In genomic region chr9:105172393-105172792, GRCh38 we compare ENCODE assay signal across 26 cellular contexts.
DNase-seq lines count a peak whose midpoint lies in the region; ATAC-seq and TF ChIP-seq lines count a peak whose summit lies in the region.
"Had no signal": no experiment of that assay in that cellular context is flagged by ENCODE, and none has a peak within 500 bp of the region (broad histone marks: within the 10 kb centered on the region; RNA-seq: fewer than 3 reads in every experiment).

No MANE protein-coding gene starts in this region.

- WGBS in right lobe of liver (ENCODE audit: insufficient coverage, low coverage, low lambda C conversion rate, missing lambda C conversion rate) = 43% methylated on average over 5 of the region's 5 CpGs

- H3K27ac ChIP-seq in GM23338 (ENCODE audit: low read depth) (no peak overlapping the region), right lobe of liver (no peak overlapping the region), upper lobe of right lung (no peak overlapping the region)
- H3K27ac ChIP-seq: BLaER1 had no signal

- in situ Hi-C loops in G401 (cut with HindIII; ENCODE audit: low sequenced_read_pairs) = no loop called here

- H3K27ac Mint-ChIP-seq in GM23338 (no peak overlapping the region), nephron (peak overlapping the region in 2 of 3 experiments; percentile 32 to 52)
- H3K27ac Mint-ChIP-seq: CD4-positive, alpha-beta memory T cell; CD4-positive, CD25-positive, alpha-beta regulatory T cell had no signal

- TF ChIP-seq CTCF in GM23338 (conservative IDR thresholded peaks at IDR 0.05; ENCODE audit: low read depth in 2 of 2) (no peak), right lobe of liver (IDR thresholded peaks at IDR 0.05) (no peak), nephron (IDR thresholded peaks at IDR 0.05; ENCODE audit: unreplicated experiment in 3 of 3) (no peak), upper lobe of right lung (IDR thresholded peaks at IDR 0.05) (no peak)

- ATAC-seq in GM23338 = no peak
- peak; percentile 55 to 96 (median 86) for ATAC-seq in right lobe of liver
- ATAC-seq in upper lobe of right lung = no peak
- ATAC-seq: GM12878 had no signal

- peaks cover 21% of the 10 kb centered on the region for H3K4me1 ChIP-seq in GM23338 (ENCODE audit: insufficient read depth)
- no peaks in the 10 kb centered on the region for H3K4me1 ChIP-seq in right lobe of liver
- H3K4me1 ChIP-seq in upper lobe of right lung = no peaks in the 10 kb centered on the region
- H3K4me1 ChIP-seq: BE2C had no signal

- intact Hi-C loops in right lobe of liver (cut with DNase I) (no loop called here), upper lobe of right lung (cut with DNase I) (no loop called here)

- TF ChIP-seq POLR2A in right lobe of liver (IDR thresholded peaks at IDR 0.05) = no peak

- no peaks in the 10 kb centered on the region; the same call in 2 of the 3 replicates for H3K9me3 Mint-ChIP-seq in GM23338
- H3K9me3 Mint-ChIP-seq in nephron = no peaks in the 10 kb centered on the region
- H3K9me3 Mint-ChIP-seq: CD4-positive, alpha-beta memory T cell; CD8-positive, alpha-beta memory T cell had no signal

- 0 out of 2 replicates have a peak overlapping the region, but pooled peaks have one; percentile 9 for H3K4me2 ChIP-seq in GM23338

- H2AFZ ChIP-seq in GM23338 = peak overlapping the region; percentile 80; the same call in 1 of the 2 replicates

- H3K36me3 Mint-ChIP-seq in GM23338 (ENCODE audit: low read depth) = no peaks in the 10 kb centered on the region; the same call in 2 of the 3 replicates
- H3K36me3 Mint-ChIP-seq in nephron (ENCODE audit: low read depth) = no peaks in the 10 kb centered on the region
- H3K36me3 Mint-ChIP-seq: CD14-positive monocyte; CD4-positive, alpha-beta memory T cell; CD4-positive, CD25-positive, alpha-beta regulatory T cell had no signal

- peaks cover 3% of the 10 kb centered on the region for H3K27me3 Mint-ChIP-seq in GM23338 (ENCODE audit: insufficient read depth, low read depth, poor library complexity)
- H3K27me3 Mint-ChIP-seq in nephron (ENCODE audit: low read depth) = peaks cover 8% of the 10 kb centered on the region
- H3K27me3 Mint-ChIP-seq: CD4-positive, alpha-beta memory T cell had no signal

- H3K27me3 ChIP-seq in GM23338 (ENCODE audit: insufficient read depth) (no peaks in the 10 kb centered on the region), right lobe of liver (no peaks in the 10 kb centered on the region), upper lobe of right lung (no peaks in the 10 kb centered on the region)
- H3K27me3 ChIP-seq: BLaER1 had no signal

- no peak overlapping the region for H3K4me3 ChIP-seq in GM23338
- H3K4me3 ChIP-seq in right lobe of liver = no peak overlapping the region
- no peak overlapping the region for H3K4me3 ChIP-seq in upper lobe of right lung
- H3K4me3 ChIP-seq: BLaER1, GM12878 had no signal

- 0 out of 2 replicates have a peak, but pooled peaks cover 11% of the 10 kb centered on the region for H3K9me2 ChIP-seq in GM23338 (ENCODE audit: insufficient read depth)

- H3K36me3 ChIP-seq in GM23338 (ENCODE audit: insufficient read depth) (no peaks in the 10 kb centered on the region), right lobe of liver (no peaks in the 10 kb centered on the region), upper lobe of right lung (no peaks in the 10 kb centered on the region)
- H3K36me3 ChIP-seq: BE2C, BLaER1 had no signal

- H3K9me3 ChIP-seq in right lobe of liver = no peaks in the 10 kb centered on the region
- H3K9me3 ChIP-seq in upper lobe of right lung = no peaks in the 10 kb centered on the region
- H3K9me3 ChIP-seq: BE2C, BLaER1 had no signal

- no peaks in the 10 kb centered on the region for H4K20me1 ChIP-seq in GM23338 (replicated peaks; ENCODE audit: insufficient read depth)
- H4K20me1 ChIP-seq: BLaER1 had no signal

- DNase-seq in ELF-1 (ENCODE audit: low read depth, low spot score) = peak; percentile 8
- DNase-seq in GM23338 (ENCODE audit: low spot score) = no peak
- no peak for DNase-seq in right lobe of liver
- no peak for DNase-seq in hippocampal formation (lab: John Stamatoyannopoulos, UW)
- no peak for DNase-seq in effector CD8-positive, alpha-beta T cell (lab: John Stamatoyannopoulos, UW)
- no peak for DNase-seq in upper lobe of right lung
- no peak for DNase-seq in G401 (ENCODE audit: low spot score)
- DNase-seq: 8988T; ACHN; BE2C; C1 segment of cervical spinal cord; CD4-positive, alpha-beta memory T cell; CD4-positive, CD25-positive, alpha-beta regulatory T cell; CD8-positive, alpha-beta memory T cell; COR-L47; DMS 273 treated with DMSO at 0.1 percent for 48 hours; DMS153; DMS53; DMS79; DND-41; EL; GDM1 had no signal

- no peaks in the 10 kb centered on the region for H3K79me2 ChIP-seq in GM23338 (replicated peaks; ENCODE audit: insufficient read depth)

- peaks cover 35% of the 10 kb centered on the region for H3K4me1 Mint-ChIP-seq in GM23338
- H3K4me1 Mint-ChIP-seq in nephron = peaks cover 42% of the 10 kb centered on the region
- H3K4me1 Mint-ChIP-seq: CD4-positive, alpha-beta memory T cell; CD4-positive, CD25-positive, alpha-beta regulatory T cell; CD8-positive, alpha-beta memory T cell had no signal

- H3F3A ChIP-seq in GM23338 (replicated peaks; ENCODE audit: low read depth) = no peaks in the 10 kb centered on the region

- H3K4me3 Mint-ChIP-seq in GM23338 = no peak overlapping the region
- no peak overlapping the region for H3K4me3 Mint-ChIP-seq in nephron
- H3K4me3 Mint-ChIP-seq: CD14-positive monocyte; CD4-positive, alpha-beta memory T cell; CD4-positive, CD25-positive, alpha-beta regulatory T cell; CD8-positive, alpha-beta memory T cell had no signal

TF ChIP-seq in GM23338, 12 proteins besides CTCF, POLR2A, EP300 and RAD21:
- TF ChIP-seq ZNF114 (CRISPR knock-in tag; IDR thresholded peaks at IDR 0.05) (no peak), STAT1 (IDR thresholded peaks at IDR 0.05; ENCODE audit: unreplicated experiment) (no peak), REST (IDR thresholded peaks at IDR 0.05; ENCODE audit: unreplicated experiment) (no peak), NANOG (IDR thresholded peaks at IDR 0.05; ENCODE audit: borderline replicate concordance) (no peak), ZNF331 (CRISPR knock-in tag; IDR thresholded peaks at IDR 0.05; ENCODE audit: low read depth) (no peak), EZH2 (IDR thresholded peaks at IDR 0.05; ENCODE audit: low read depth, unreplicated experiment) (no peak)

Comparison
In these comparisons a context has a peak if more than half of its experiments do, and no peak if none do; other contexts are left out.
1. ATAC-seq: peak in right lobe of liver (4 of 4); none in GM23338 (single experiment) and upper lobe of right lung (single experiment).